27 cellular contexts compared by ENCODE assay signal in genomic region chr7:121342631-121343030, GRCh38. TPM values are rescaled to one million over a fixed set of nuclear protein-coding genes. Genes with fewer than 3 reads are reported as not detected.
"Had no signal": no experiment of that assay in that cellular context is flagged by ENCODE, and none has a peak within 500 bp of the region (broad histone marks: within the 10 kb centered on the region; RNA-seq: fewer than 3 reads in every experiment).

No MANE protein-coding gene starts in this region.

- H3K4me3 ChIP-seq: adrenal gland, breast epithelium, SJSA1 had no signal

- H3K27me3 Mint-ChIP-seq: activated CD8-positive, alpha-beta memory T cell treated with anti-CD3 and anti-CD28 coated beads, Interleukin-2, amount 10 ng/mL, durations not matched to agents 7 days and 5 days; activated naive CD4-positive, alpha-beta T cell treated with anti-CD3 and anti-CD28 coated beads, Interleukin-2, amount 10 ng/mL, durations not matched to agents 7 days and 5 days; activated naive CD8-positive, alpha-beta T cell treated with anti-CD3 and anti-CD28 coated beads for 36 hours; activated T-helper 17 cell treated with anti-CD3 and anti-CD28 coated beads, Interleukin-2, amount 50 U/mL, for 72 hours had no signal

- H3K9me3 ChIP-seq: adrenal gland, breast epithelium, SJSA1 had no signal

- H3K36me3 ChIP-seq: adrenal gland, breast epithelium had no signal

- H3K4me1 Mint-ChIP-seq: activated CD8-positive, alpha-beta memory T cell treated with anti-CD3 and anti-CD28 coated beads, Interleukin-2, amount 10 ng/mL, durations not matched to agents 7 days and 5 days; activated naive CD4-positive, alpha-beta T cell treated with anti-CD3 and anti-CD28 coated beads, Interleukin-2, amount 10 ng/mL, durations not matched to agents 7 days and 5 days; activated naive CD8-positive, alpha-beta T cell treated with anti-CD3 and anti-CD28 coated beads for 36 hours; activated T-helper 17 cell treated with anti-CD3 and anti-CD28 coated beads, Interleukin-2, amount 50 U/mL, for 72 hours had no signal

- H3K9me3 Mint-ChIP-seq: activated naive CD4-positive, alpha-beta T cell treated with anti-CD3 and anti-CD28 coated beads, Interleukin-2, amount 10 ng/mL, durations not matched to agents 7 days and 5 days; activated naive CD8-positive, alpha-beta T cell treated with anti-CD3 and anti-CD28 coated beads for 36 hours; activated T-helper 17 cell treated with anti-CD3 and anti-CD28 coated beads, Interleukin-2, amount 50 U/mL, for 72 hours had no signal

- H3K4me1 ChIP-seq: breast epithelium, SJSA1 had no signal

- H3K27ac ChIP-seq: adrenal gland, breast epithelium, SJSA1 had no signal

- H3K27me3 ChIP-seq: adrenal gland, breast epithelium, SJSA1 had no signal

- H3K4me3 Mint-ChIP-seq: activated CD8-positive, alpha-beta memory T cell treated with anti-CD3 and anti-CD28 coated beads, Interleukin-2, amount 10 ng/mL, durations not matched to agents 7 days and 5 days; activated naive CD4-positive, alpha-beta T cell treated with anti-CD3 and anti-CD28 coated beads, Interleukin-2, amount 10 ng/mL, durations not matched to agents 7 days and 5 days; activated naive CD8-positive, alpha-beta T cell treated with anti-CD3 and anti-CD28 coated beads for 36 hours; activated T-helper 17 cell treated with anti-CD3 and anti-CD28 coated beads, Interleukin-2, amount 50 U/mL, for 72 hours had no signal

- DNase-seq: activated CD4-positive, alpha-beta T cell treated with anti-CD3 and anti-CD28 coated beads for 48 hours; activated CD4-positive, alpha-beta T cell treated with anti-CD3 and anti-CD28 coated beads, Interleukin-2, amount 50 U/mL, for 4 hours; activated CD4-positive, CD25-positive, alpha-beta regulatory T cell treated with anti-CD3 and anti-CD28 coated beads, Interleukin-2, amount 50 U/mL, for 72 hours; activated CD8-positive, alpha-beta memory T cell treated with anti-CD3 and anti-CD28 coated beads, Interleukin-2, amount 10 ng/mL, durations not matched to agents 7 days and 5 days; activated gamma-delta T cell; activated naive CD4-positive, alpha-beta T cell treated with anti-CD3 and anti-CD28 coated beads, Interleukin-2, amount 10 ng/mL, durations not matched to agents 7 days and 5 days; activated naive CD8-positive, alpha-beta T cell treated with anti-CD3 and anti-CD28 coated beads for 36 hours; activated T-cell treated with anti-CD3 and anti-CD28 coated beads, Interleukin-2, amount 50 U/mL, for 48 hours; adrenal gland; aorta; caudate nucleus; Kasumi-1; KBM-7; NCI-H1105 treated with DMSO at 0.1 percent for 48 hours; NCI-H1436 treated with DMSO at 0.1 percent for 48 hours; NCI-H187 treated with DMSO at 0.1 percent for 48 hours; NCI-H2081 treated with DMSO at 0.1 percent for 48 hours; NCI-H446; NCI-H524; PC-3; SHP77; SW 1271 had no signal

- H3K27ac Mint-ChIP-seq: activated CD8-positive, alpha-beta memory T cell treated with anti-CD3 and anti-CD28 coated beads, Interleukin-2, amount 10 ng/mL, durations not matched to agents 7 days and 5 days; activated naive CD4-positive, alpha-beta T cell treated with anti-CD3 and anti-CD28 coated beads, Interleukin-2, amount 10 ng/mL, durations not matched to agents 7 days and 5 days; activated naive CD8-positive, alpha-beta T cell treated with anti-CD3 and anti-CD28 coated beads for 36 hours; activated T-helper 17 cell treated with anti-CD3 and anti-CD28 coated beads, Interleukin-2, amount 50 U/mL, for 72 hours had no signal

- ATAC-seq: activated CD8-positive, alpha-beta memory T cell treated with anti-CD3 and anti-CD28 coated beads, Interleukin-2, amount 10 ng/mL, durations not matched to agents 7 days and 5 days; activated T-helper 17 cell treated with anti-CD3 and anti-CD28 coated beads, Interleukin-2, amount 50 U/mL, for 72 hours; PC-3; SK-N-SH treated with all-trans-retinoic acid at 6 μM for 48 hours had no signal

RNA-seq across cellular contexts. Expression of gene WNT16, which starts 13.8 kb away (rescaled TPM):
- total RNA-seq: activated CD8-positive, alpha-beta memory T cell treated with anti-CD3 and anti-CD28 coated beads, Interleukin-2, amount 10 ng/mL, durations not matched to agents 7 days and 5 days; activated naive CD8-positive, alpha-beta T cell treated with anti-CD3 and anti-CD28 coated beads for 36 hours; activated T-helper 17 cell treated with anti-CD3 and anti-CD28 coated beads, Interleukin-2, amount 50 U/mL, for 72 hours; aorta; PC-3; SJSA1; T-helper 1 cell treated with Interleukin-12 subunit alpha and Interleukin-12 subunit beta and Interleukin-4 antibody, amounts not matched to agents 30 ng/mL and 1 ng/mL, for 36 hours had no signal
- polyA plus RNA-seq: aorta had no signal
